ENCODE assay signal across 2 cellular contexts in the genomic region with DNA sequence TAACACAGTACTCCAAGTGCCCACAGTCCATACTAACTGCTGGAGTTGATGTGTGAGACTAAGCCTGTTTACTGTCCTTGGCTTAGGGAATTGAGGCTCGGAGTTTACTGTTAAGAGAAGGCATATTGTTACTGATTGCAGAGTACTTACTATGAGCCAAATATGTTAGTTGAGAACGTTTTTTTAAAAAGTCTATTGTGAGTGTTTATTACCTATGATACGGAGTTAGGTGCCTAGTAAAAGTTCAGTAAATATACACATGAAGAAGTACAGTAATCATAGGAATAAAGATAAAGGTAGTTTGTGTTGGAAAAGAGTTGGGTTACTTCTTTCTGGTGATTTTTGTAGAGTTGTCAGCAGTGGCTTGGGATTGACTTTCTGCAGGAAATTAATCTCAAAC.
TF ChIP-seq lines count a peak whose summit lies in the region.

No MANE protein-coding gene starts in this region.

TF ChIP-seq in HepG2, 621 proteins besides CTCF, POLR2A, EP300 and RAD21 (continues in another document):
- TF ChIP-seq ZNF607 (CRISPR knock-in tag; IDR thresholded peaks at IDR 0.05; ENCODE audit: borderline replicate concordance) (no peak), NCOA2 (CRISPR knock-in tag; IDR thresholded peaks at IDR 0.05) (no peak), REL (CRISPR knock-in tag; conservative IDR thresholded peaks at IDR 0.05) (no peak), HOXA7 (CRISPR knock-in tag; IDR thresholded peaks at IDR 0.05) (no peak), DR1 (CRISPR knock-in tag; IDR thresholded peaks at IDR 0.05) (no peak), ZNF570 (CRISPR knock-in tag; IDR thresholded peaks at IDR 0.05; ENCODE audit: borderline replicate concordance) (no peak), MXD4 (CRISPR knock-in tag; IDR thresholded peaks at IDR 0.05) (no peak), SSRP1 (CRISPR knock-in tag; IDR thresholded peaks at IDR 0.05) (no peak), ELF3 (CRISPR knock-in tag; IDR thresholded peaks at IDR 0.05) (no peak), CEBPB (IDR thresholded peaks at IDR 0.05; ENCODE audit: borderline replicate concordance, low read depth, low read length) (no peak)
- TF ChIP-seq, protein P1, sequence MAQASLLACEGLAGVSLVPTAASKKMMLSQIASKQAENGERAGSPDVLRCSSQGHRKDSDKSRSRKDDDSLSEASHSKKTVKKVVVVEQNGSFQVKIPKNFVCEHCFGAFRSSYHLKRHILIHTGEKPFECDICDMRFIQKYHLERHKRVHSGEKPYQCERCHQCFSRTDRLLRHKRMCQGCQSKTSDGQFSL (CRISPR knock-in tag; IDR thresholded peaks at IDR 0.05), result no peak
- TF ChIP-seq, protein P2, sequence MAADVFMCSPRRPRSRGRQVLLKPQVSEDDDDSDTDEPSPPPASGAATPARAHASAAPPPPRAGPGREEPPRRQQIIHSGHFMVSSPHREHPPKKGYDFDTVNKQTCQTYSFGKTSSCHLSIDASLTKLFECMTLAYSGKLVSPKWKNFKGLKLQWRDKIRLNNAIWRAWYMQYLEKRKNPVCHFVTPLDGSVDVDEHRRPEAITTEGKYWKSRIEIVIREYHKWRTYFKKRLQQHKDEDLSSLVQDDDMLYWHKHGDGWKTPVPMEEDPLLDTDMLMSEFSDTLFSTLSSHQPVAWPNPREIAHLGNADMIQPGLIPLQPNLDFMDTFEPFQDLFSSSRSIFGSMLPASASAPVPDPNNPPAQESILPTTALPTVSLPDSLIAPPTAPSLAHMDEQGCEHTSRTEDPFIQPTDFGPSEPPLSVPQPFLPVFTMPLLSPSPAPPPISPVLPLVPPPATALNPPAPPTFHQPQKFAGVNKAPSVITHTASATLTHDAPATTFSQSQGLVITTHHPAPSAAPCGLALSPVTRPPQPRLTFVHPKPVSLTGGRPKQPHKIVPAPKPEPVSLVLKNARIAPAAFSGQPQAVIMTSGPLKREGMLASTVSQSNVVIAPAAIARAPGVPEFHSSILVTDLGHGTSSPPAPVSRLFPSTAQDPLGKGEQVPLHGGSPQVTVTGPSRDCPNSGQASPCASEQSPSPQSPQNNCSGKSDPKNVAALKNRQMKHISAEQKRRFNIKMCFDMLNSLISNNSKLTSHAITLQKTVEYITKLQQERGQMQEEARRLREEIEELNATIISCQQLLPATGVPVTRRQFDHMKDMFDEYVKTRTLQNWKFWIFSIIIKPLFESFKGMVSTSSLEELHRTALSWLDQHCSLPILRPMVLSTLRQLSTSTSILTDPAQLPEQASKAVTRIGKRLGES (CRISPR knock-in tag; IDR thresholded peaks at IDR 0.05; ENCODE audit: borderline replicate concordance), result no peak
- TF ChIP-seq, protein P3, sequence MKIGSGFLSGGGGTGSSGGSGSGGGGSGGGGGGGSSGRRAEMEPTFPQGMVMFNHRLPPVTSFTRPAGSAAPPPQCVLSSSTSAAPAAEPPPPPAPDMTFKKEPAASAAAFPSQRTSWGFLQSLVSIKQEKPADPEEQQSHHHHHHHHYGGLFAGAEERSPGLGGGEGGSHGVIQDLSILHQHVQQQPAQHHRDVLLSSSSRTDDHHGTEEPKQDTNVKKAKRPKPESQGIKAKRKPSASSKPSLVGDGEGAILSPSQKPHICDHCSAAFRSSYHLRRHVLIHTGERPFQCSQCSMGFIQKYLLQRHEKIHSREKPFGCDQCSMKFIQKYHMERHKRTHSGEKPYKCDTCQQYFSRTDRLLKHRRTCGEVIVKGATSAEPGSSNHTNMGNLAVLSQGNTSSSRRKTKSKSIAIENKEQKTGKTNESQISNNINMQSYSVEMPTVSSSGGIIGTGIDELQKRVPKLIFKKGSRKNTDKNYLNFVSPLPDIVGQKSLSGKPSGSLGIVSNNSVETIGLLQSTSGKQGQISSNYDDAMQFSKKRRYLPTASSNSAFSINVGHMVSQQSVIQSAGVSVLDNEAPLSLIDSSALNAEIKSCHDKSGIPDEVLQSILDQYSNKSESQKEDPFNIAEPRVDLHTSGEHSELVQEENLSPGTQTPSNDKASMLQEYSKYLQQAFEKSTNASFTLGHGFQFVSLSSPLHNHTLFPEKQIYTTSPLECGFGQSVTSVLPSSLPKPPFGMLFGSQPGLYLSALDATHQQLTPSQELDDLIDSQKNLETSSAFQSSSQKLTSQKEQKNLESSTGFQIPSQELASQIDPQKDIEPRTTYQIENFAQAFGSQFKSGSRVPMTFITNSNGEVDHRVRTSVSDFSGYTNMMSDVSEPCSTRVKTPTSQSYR (CRISPR knock-in tag; IDR thresholded peaks at IDR 0.05; ENCODE audit: borderline replicate concordance), result no peak
- TF ChIP-seq, protein P4, sequence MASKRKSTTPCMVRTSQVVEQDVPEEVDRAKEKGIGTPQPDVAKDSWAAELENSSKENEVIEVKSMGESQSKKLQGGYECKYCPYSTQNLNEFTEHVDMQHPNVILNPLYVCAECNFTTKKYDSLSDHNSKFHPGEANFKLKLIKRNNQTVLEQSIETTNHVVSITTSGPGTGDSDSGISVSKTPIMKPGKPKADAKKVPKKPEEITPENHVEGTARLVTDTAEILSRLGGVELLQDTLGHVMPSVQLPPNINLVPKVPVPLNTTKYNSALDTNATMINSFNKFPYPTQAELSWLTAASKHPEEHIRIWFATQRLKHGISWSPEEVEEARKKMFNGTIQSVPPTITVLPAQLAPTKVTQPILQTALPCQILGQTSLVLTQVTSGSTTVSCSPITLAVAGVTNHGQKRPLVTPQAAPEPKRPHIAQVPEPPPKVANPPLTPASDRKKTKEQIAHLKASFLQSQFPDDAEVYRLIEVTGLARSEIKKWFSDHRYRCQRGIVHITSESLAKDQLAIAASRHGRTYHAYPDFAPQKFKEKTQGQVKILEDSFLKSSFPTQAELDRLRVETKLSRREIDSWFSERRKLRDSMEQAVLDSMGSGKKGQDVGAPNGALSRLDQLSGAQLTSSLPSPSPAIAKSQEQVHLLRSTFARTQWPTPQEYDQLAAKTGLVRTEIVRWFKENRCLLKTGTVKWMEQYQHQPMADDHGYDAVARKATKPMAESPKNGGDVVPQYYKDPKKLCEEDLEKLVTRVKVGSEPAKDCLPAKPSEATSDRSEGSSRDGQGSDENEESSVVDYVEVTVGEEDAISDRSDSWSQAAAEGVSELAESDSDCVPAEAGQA (IDR thresholded peaks at IDR 0.05; ENCODE audit: low read depth), result no peak
- TF ChIP-seq, protein P4 (CRISPR knock-in tag; IDR thresholded peaks at IDR 0.05; ENCODE audit: borderline replicate concordance), result no peak

TF ChIP-seq in K562, 482 proteins besides CTCF, POLR2A, EP300 and RAD21:
- TF ChIP-seq ETV6 (IDR thresholded peaks at IDR 0.05; ENCODE audit: borderline replicate concordance in 1 of 2, low read depth in 2 of 2, low read length in 1 of 2) (no peak), ETV6 (CRISPR knock-in tag; IDR thresholded peaks at IDR 0.05; ENCODE audit: borderline replicate concordance) (no peak), CCAR2 (IDR thresholded peaks at IDR 0.05; ENCODE audit: low read depth, low read length) (no peak), TFAM (CRISPR knock-in tag; conservative IDR thresholded peaks at IDR 0.05) (no peak), CXXC5 (CRISPR knock-in tag; IDR thresholded peaks at IDR 0.05) (no peak), OTX1 (CRISPR knock-in tag; IDR thresholded peaks at IDR 0.05) (no peak), HMGN3 (IDR thresholded peaks at IDR 0.05; ENCODE audit: borderline replicate concordance, extremely low read depth, insufficient read length, low read depth, low read length) (no peak), ZNF124 (CRISPR knock-in tag; IDR thresholded peaks at IDR 0.05) (no peak), NEUROD1 (IDR thresholded peaks at IDR 0.05; ENCODE audit: borderline replicate concordance, low read depth, low read length, partially characterized antibody) (no peak), ZNF121 (CRISPR knock-in tag; conservative IDR thresholded peaks at IDR 0.05) (no peak), FOXM1 (IDR thresholded peaks at IDR 0.05; ENCODE audit: low read depth) (no peak), FOXM1 (CRISPR knock-in tag; IDR thresholded peaks at IDR 0.05; ENCODE audit: low read depth) (no peak), STAT5B (CRISPR knock-in tag; IDR thresholded peaks at IDR 0.05) (no peak), KAT2B (IDR thresholded peaks at IDR 0.05; ENCODE audit: low read depth, low read length) (no peak)
- TF ChIP-seq, protein P5, sequence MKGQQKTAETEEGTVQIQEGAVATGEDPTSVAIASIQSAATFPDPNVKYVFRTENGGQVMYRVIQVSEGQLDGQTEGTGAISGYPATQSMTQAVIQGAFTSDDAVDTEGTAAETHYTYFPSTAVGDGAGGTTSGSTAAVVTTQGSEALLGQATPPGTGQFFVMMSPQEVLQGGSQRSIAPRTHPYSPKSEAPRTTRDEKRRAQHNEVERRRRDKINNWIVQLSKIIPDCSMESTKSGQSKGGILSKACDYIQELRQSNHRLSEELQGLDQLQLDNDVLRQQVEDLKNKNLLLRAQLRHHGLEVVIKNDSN (CRISPR knock-in tag; IDR thresholded peaks at IDR 0.05), result no peak
- TF ChIP-seq, protein P6, sequence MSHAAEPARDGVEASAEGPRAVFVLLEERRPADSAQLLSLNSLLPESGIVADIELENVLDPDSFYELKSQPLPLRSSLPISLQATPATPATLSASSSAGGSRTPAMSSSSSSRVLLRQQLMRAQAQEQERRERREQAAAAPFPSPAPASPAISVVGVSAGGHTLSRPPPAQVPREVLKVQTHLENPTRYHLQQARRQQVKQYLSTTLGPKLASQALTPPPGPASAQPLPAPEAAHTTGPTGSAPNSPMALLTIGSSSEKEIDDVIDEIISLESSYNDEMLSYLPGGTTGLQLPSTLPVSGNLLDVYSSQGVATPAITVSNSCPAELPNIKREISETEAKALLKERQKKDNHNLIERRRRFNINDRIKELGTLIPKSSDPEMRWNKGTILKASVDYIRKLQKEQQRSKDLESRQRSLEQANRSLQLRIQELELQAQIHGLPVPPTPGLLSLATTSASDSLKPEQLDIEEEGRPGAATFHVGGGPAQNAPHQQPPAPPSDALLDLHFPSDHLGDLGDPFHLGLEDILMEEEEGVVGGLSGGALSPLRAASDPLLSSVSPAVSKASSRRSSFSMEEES (CRISPR knock-in tag; IDR thresholded peaks at IDR 0.05), result no peak
- TF ChIP-seq, protein P1 (CRISPR knock-in tag; IDR thresholded peaks at IDR 0.05), result no peak
- TF ChIP-seq, protein P1 (tag; IDR thresholded peaks at IDR 0.05), result no peak
